22 cellular contexts compared by ENCODE assay signal in the genomic region with DNA sequence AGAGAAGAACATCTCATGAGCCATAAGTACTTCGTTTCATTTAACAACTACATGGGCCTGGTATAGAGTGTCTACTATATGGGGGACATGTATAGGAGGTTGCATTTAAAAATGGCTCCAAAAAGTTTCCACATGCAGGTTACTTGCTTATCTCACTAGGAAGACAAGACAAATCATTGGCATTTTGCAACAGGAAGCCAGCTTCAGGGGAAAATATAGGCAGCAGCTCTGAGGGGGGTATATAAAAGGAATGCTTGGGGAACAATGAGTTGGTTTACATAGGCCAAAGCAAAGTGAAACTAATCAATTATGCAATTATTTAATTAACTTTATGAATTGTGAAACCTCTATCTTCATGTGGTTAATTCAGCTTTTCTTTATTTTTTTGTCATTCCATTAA.
DNase-seq lines count a peak whose midpoint lies in the region; ATAC-seq, FAIRE-seq and TF ChIP-seq lines count a peak whose summit lies in the region.
"Had no signal": no experiment of that assay in that cellular context is flagged by ENCODE, and none has a peak within 500 bp of the region (broad histone marks: within the 10 kb centered on the region; RNA-seq: fewer than 3 reads in every experiment).

No MANE protein-coding gene starts in this region.

- TF ChIP-seq CTCF in fibroblast of pulmonary artery (IDR thresholded peaks at IDR 0.05; ENCODE audit: low read length, missing control alignments) = no peak

- no peak overlapping the region for H3K4me3 ChIP-seq in fibroblast of pulmonary artery (replicated peaks; ENCODE audit: low read depth, low read length)
- H3K4me3 ChIP-seq: BLaER1 treated with 17β-estradiol and CSF1 and Interleukin-3, amounts not matched to agents 10 nM and 100 nM; GM12878 had no signal

- DNase-seq in HTR-8/SVneo (ENCODE audit: insufficient read length, low spot score) (no peak), NCI-H226 (peak; percentile 62), fibroblast of pulmonary artery (ENCODE audit: low read depth) (peak; percentile 1), NCI-H2107 (lab: John Stamatoyannopoulos, UW) (no peak), amniotic stem cell (lab: John Stamatoyannopoulos, UW) (no peak)
- DNase-seq in activated CD4-positive, alpha-beta T cell treated with anti-CD3 and anti-CD28 coated beads, Interleukin-2, amount 50 U/mL, for 4 hours = no peak
- DNase-seq: 8988T; AML-193; Caco-2; Calu3; CD4-positive, alpha-beta T cell; CD8-positive, alpha-beta T cell; DND-41; EL; GDM1 had no signal

- peak; percentile 94 for FAIRE-seq in HTR-8/SVneo (lab: Jason Lieb, UNC)
- FAIRE-seq: A204.1, D721Med, GM12878, GM12892, GM18507 had no signal

- no peak for ATAC-seq in GM21447 (IDR thresholded peaks at IDR 0.05; ENCODE audit: unreplicated experiment)
- ATAC-seq: CD8-positive, alpha-beta T cell; GM12878 had no signal

Comparison
In these comparisons a context has a peak if more than half of its experiments do, and no peak if none do; other contexts are left out.
1. DNase-seq: peak in NCI-H226 (single experiment) and fibroblast of pulmonary artery (single experiment); none in HTR-8/SVneo (single experiment), NCI-H2107 (single experiment), amniotic stem cell (single experiment) and activated CD4-positive, alpha-beta T cell treated with anti-CD3 and anti-CD28 coated beads, Interleukin-2, amount 50 U/mL, for 4 hours (0 of 2).